In the genomic region with DNA sequence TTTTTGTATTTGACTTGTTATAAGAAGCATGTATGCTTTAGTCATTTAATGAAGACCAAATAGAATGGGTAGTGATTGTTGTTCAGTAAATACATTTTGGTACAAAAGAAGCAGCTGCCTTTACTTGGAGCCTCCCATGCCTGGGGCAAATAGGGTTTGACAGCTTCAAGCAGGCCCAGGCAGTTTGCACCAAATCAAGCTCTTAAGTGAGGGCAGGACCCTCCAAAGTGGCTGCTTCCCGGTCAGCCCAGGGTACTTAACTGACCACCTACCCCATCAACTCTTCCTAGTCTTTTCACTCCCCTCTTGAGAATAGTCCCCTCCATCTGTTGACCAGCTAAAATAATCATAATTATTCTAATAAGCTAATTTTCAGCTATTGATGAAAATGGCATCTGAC, we compare ENCODE assay signal across 1 cellular context.
TF ChIP-seq lines count a peak whose summit lies in the region.

No MANE protein-coding gene starts in this region.

TF ChIP-seq in GM23338, 12 proteins besides CTCF, POLR2A, EP300 and RAD21:
- TF ChIP-seq, protein P1, sequence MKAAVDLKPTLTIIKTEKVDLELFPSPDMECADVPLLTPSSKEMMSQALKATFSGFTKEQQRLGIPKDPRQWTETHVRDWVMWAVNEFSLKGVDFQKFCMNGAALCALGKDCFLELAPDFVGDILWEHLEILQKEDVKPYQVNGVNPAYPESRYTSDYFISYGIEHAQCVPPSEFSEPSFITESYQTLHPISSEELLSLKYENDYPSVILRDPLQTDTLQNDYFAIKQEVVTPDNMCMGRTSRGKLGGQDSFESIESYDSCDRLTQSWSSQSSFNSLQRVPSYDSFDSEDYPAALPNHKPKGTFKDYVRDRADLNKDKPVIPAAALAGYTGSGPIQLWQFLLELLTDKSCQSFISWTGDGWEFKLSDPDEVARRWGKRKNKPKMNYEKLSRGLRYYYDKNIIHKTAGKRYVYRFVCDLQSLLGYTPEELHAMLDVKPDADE (IDR thresholded peaks at IDR 0.05): no peak
- TF ChIP-seq, protein P2, sequence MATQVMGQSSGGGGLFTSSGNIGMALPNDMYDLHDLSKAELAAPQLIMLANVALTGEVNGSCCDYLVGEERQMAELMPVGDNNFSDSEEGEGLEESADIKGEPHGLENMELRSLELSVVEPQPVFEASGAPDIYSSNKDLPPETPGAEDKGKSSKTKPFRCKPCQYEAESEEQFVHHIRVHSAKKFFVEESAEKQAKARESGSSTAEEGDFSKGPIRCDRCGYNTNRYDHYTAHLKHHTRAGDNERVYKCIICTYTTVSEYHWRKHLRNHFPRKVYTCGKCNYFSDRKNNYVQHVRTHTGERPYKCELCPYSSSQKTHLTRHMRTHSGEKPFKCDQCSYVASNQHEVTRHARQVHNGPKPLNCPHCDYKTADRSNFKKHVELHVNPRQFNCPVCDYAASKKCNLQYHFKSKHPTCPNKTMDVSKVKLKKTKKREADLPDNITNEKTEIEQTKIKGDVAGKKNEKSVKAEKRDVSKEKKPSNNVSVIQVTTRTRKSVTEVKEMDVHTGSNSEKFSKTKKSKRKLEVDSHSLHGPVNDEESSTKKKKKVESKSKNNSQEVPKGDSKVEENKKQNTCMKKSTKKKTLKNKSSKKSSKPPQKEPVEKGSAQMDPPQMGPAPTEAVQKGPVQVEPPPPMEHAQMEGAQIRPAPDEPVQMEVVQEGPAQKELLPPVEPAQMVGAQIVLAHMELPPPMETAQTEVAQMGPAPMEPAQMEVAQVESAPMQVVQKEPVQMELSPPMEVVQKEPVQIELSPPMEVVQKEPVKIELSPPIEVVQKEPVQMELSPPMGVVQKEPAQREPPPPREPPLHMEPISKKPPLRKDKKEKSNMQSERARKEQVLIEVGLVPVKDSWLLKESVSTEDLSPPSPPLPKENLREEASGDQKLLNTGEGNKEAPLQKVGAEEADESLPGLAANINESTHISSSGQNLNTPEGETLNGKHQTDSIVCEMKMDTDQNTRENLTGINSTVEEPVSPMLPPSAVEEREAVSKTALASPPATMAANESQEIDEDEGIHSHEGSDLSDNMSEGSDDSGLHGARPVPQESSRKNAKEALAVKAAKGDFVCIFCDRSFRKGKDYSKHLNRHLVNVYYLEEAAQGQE (IDR thresholded peaks at IDR 0.05; ENCODE audit: unreplicated experiment): no peak
- TF ChIP-seq, protein P3, sequence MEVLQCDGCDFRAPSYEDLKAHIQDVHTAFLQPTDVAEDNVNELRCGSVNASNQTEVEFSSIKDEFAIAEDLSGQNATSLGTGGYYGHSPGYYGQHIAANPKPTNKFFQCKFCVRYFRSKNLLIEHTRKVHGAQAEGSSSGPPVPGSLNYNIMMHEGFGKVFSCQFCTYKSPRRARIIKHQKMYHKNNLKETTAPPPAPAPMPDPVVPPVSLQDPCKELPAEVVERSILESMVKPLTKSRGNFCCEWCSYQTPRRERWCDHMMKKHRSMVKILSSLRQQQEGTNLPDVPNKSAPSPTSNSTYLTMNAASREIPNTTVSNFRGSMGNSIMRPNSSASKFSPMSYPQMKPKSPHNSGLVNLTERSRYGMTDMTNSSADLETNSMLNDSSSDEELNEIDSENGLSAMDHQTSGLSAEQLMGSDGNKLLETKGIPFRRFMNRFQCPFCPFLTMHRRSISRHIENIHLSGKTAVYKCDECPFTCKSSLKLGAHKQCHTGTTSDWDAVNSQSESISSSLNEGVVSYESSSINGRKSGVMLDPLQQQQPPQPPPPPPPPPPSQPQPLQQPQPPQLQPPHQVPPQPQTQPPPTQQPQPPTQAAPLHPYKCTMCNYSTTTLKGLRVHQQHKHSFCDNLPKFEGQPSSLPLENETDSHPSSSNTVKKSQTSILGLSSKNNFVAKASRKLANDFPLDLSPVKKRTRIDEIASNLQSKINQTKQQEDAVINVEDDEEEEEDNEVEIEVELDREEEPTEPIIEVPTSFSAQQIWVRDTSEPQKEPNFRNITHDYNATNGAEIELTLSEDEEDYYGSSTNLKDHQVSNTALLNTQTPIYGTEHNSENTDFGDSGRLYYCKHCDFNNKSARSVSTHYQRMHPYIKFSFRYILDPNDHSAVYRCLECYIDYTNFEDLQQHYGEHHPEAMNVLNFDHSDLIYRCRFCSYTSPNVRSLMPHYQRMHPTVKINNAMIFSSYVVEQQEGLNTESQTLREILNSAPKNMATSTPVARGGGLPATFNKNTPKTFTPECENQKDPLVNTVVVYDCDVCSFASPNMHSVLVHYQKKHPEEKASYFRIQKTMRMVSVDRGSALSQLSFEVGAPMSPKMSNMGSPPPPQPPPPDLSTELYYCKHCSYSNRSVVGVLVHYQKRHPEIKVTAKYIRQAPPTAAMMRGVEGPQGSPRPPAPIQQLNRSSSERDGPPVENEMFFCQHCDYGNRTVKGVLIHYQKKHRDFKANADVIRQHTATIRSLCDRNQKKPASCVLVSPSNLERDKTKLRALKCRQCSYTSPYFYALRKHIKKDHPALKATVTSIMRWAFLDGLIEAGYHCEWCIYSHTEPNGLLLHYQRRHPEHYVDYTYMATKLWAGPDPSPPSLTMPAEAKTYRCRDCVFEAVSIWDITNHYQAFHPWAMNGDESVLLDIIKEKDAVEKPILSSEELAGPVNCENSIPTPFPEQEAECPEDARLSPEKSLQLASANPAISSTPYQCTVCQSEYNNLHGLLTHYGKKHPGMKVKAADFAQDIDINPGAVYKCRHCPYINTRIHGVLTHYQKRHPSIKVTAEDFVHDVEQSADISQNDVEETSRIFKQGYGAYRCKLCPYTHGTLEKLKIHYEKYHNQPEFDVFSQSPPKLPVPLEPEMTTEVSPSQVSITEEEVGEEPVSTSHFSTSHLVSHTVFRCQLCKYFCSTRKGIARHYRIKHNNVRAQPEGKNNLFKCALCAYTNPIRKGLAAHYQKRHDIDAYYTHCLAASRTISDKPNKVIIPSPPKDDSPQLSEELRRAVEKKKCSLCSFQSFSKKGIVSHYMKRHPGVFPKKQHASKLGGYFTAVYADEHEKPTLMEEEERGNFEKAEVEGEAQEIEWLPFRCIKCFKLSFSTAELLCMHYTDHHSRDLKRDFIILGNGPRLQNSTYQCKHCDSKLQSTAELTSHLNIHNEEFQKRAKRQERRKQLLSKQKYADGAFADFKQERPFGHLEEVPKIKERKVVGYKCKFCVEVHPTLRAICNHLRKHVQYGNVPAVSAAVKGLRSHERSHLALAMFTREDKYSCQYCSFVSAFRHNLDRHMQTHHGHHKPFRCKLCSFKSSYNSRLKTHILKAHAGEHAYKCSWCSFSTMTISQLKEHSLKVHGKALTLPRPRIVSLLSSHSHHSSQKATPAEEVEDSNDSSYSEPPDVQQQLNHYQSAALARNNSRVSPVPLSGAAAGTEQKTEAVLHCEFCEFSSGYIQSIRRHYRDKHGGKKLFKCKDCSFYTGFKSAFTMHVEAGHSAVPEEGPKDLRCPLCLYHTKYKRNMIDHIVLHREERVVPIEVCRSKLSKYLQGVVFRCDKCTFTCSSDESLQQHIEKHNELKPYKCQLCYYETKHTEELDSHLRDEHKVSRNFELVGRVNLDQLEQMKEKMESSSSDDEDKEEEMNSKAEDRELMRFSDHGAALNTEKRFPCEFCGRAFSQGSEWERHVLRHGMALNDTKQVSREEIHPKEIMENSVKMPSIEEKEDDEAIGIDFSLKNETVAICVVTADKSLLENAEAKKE (CRISPR knock-in tag; IDR thresholded peaks at IDR 0.05): no peak
- TF ChIP-seq CREB1 (CRISPR knock-in tag; IDR thresholded peaks at IDR 0.05; ENCODE audit: low read depth) (no peak), EZH2 (IDR thresholded peaks at IDR 0.05; ENCODE audit: low read depth, unreplicated experiment) (no peak), POLR2AphosphoS5 (IDR thresholded peaks at IDR 0.05; ENCODE audit: low read depth) (no peak), EZH2phosphoT487 (IDR thresholded peaks at IDR 0.05; ENCODE audit: unreplicated experiment) (no peak), JUNB (IDR thresholded peaks at IDR 0.05; ENCODE audit: unreplicated experiment) (no peak), ZNF114 (CRISPR knock-in tag; IDR thresholded peaks at IDR 0.05) (no peak), STAT1 (IDR thresholded peaks at IDR 0.05; ENCODE audit: unreplicated experiment) (no peak), ZNF331 (CRISPR knock-in tag; IDR thresholded peaks at IDR 0.05; ENCODE audit: low read depth) (no peak), NANOG (IDR thresholded peaks at IDR 0.05; ENCODE audit: borderline replicate concordance) (no peak)
